Comparison of ENCODE assay signal across 27 cellular contexts in genomic region chr4:5081441-5081999, GRCh38.
"Had no signal": no experiment of that assay in that cellular context is flagged by ENCODE, and none has a peak within 500 bp of the region (broad histone marks: within the 10 kb centered on the region; RNA-seq: fewer than 3 reads in every experiment).

No MANE protein-coding gene starts in this region.

- H3K4me1 Mint-ChIP-seq: endodermal cell, mesothelial cell of epicardium, naive B cell had no signal

- H3K4me3 Mint-ChIP-seq: dendritic cell treated with granulocyte-macrophage colony-stimulating factor and Interleukin-4, amounts not matched to agents 40 ng/mL and 50 ng/mL, for 4 days; effector memory CD8-positive, alpha-beta T cell; endodermal cell; mesothelial cell of epicardium; naive B cell had no signal

- DNase-seq: colonic mucosa; cortex of kidney; effector CD8-positive, alpha-beta T cell; effector memory CD8-positive, alpha-beta T cell; endodermal cell; erythroblast; esophagus squamous epithelium; foreskin fibroblast; foreskin melanocyte; gastrocnemius medialis; glutamatergic neuron; head of caudate nucleus; heart right ventricle; hippocampal formation; left cardiac atrium; left lung; left ventricle myocardium superior; lower lobe of right lung; mucosa of descending colon; naive B cell had no signal

- H3K27ac Mint-ChIP-seq: dendritic cell treated with granulocyte-macrophage colony-stimulating factor and Interleukin-4, amounts not matched to agents 40 ng/mL and 50 ng/mL, for 4 days; effector memory CD8-positive, alpha-beta T cell; endodermal cell; mesothelial cell of epicardium had no signal

- H3K27ac ChIP-seq: colonic mucosa, epithelial cell of prostate, esophagus squamous epithelium, gastrocnemius medialis, heart right ventricle, left lung, lower lobe of right lung had no signal

- FAIRE-seq: endometrium, islet of Langerhans, keratinocyte had no signal

- H3K36me3 ChIP-seq: colonic mucosa, esophagus squamous epithelium, gastrocnemius medialis, heart right ventricle, left lung, lower lobe of right lung had no signal

- H3K4me1 ChIP-seq: colonic mucosa, esophagus squamous epithelium, gastrocnemius medialis, left lung, lower lobe of right lung had no signal

- H3K4me3 ChIP-seq: colonic mucosa, esophagus squamous epithelium, gastrocnemius medialis, heart right ventricle, left lung, lower lobe of right lung, mucosa of descending colon had no signal

- H3K9me3 ChIP-seq: colonic mucosa, gastrocnemius medialis had no signal

- H3K27me3 ChIP-seq: colonic mucosa, esophagus squamous epithelium, gastrocnemius medialis, heart right ventricle, left lung had no signal

- H3K27me3 Mint-ChIP-seq: dendritic cell treated with granulocyte-macrophage colony-stimulating factor and Interleukin-4, amounts not matched to agents 40 ng/mL and 50 ng/mL, for 4 days had no signal

- ATAC-seq: effector memory CD8-positive, alpha-beta T cell; esophagus mucosa; gastrocnemius medialis; heart right ventricle; left cardiac atrium; left lung; left ventricle myocardium superior; lower lobe of right lung; mucosa of descending colon had no signal
